8 cellular contexts compared by ENCODE assay signal in the genomic region with DNA sequence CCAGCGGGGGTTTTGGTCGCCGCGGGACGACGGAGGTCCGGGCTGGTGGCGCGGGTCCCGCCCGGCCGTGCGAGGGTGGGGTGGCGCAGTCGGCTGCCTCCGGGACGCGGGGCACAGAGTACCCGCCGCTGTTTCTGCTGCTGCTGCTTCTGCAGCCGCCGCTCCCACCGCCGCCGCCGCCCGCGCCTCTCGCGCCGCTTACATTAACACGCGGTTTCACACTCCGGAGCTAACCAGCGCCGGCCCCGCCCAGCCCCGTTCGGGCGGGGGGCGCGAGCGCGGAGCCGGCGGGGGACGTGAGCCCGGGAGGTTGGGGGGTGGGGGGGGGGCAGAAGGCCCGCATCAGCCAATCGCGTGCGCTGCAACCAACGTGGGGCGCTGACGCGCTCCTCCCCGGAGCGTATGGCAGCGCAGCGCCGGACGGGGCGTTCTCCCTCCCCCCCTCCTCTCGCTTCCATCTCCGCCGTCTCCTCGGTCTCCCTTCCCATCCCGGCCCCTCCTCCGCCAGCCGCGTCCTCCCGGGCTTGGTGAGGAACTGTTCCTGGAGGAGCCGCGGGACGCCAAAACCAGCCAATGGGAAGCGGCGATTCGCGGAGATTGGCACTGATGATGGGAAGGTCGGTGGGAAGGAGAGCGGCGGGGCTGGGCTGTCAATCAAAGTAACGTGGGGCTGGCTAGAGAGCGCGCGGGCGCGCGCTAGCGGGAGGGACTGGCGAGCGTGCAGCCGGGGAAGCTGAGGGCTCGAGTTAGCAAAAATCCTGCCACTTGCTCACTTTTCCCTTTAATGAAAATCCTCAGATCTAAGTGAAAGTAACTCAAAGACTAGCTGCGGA. TPM values are rescaled to one million over a fixed set of nuclear protein-coding genes. Genes with fewer than 3 reads are reported as not detected.
DNase-seq lines count a peak whose midpoint lies in the region; ATAC-seq and TF ChIP-seq lines count a peak whose summit lies in the region.

A gene (minus strand): TSS at position 205 of the 833 bp plus-strand sequence. CDS start 1,307 bp downstream, outside the sequence.

- H3K36me3 Mint-ChIP-seq in Caco-2 (ENCODE audit: insufficient read depth, unreplicated experiment) = peaks cover 17% of the 10 kb centered on the region
- H3K36me3 Mint-ChIP-seq in IgD-negative memory B cell = no peaks in the 10 kb centered on the region
- no peaks in the 10 kb centered on the region for H3K36me3 Mint-ChIP-seq in naive thymus-derived CD4-positive, alpha-beta T cell
- peaks cover 6% of the 10 kb centered on the region for H3K36me3 Mint-ChIP-seq in stimulated activated effector memory CD8-positive, alpha-beta T cell treated with anti-CD3 and anti-CD28 coated beads, Interleukin-12 subunit alpha, Interleukin-12 subunit beta, amount 100 ng/mL, for 72 hours

- peak within 1 kb of the TSS; percentile 95 for H3K4me3 Mint-ChIP-seq in Caco-2 (ENCODE audit: unreplicated experiment)
- H3K4me3 Mint-ChIP-seq in IgD-negative memory B cell = peak within 1 kb of the TSS; percentile 94 to 98 (median 96)
- peak within 1 kb of the TSS; percentile 88 to 96 (median 94) for H3K4me3 Mint-ChIP-seq in naive thymus-derived CD4-positive, alpha-beta T cell
- no peak within 1 kb of the TSS for H3K4me3 Mint-ChIP-seq in stimulated activated effector memory CD8-positive, alpha-beta T cell treated with anti-CD3 and anti-CD28 coated beads, Interleukin-12 subunit alpha, Interleukin-12 subunit beta, amount 100 ng/mL, for 72 hours

- peak within 1 kb of the TSS; percentile 78 to 93 (median 86) for H3K27ac ChIP-seq in Peyer's patch
- peak within 1 kb of the TSS; percentile 40 for H3K27ac ChIP-seq in naive thymus-derived CD4-positive, alpha-beta T cell (ENCODE audit: low read depth, low read length)

- ATAC-seq in GM21576 (IDR thresholded peaks at IDR 0.05; ENCODE audit: unreplicated experiment) = peak; percentile 72
- ATAC-seq in naive thymus-derived CD4-positive, alpha-beta T cell = peak; percentile 86
- ATAC-seq in stimulated activated effector memory CD8-positive, alpha-beta T cell treated with anti-CD3 and anti-CD28 coated beads, Interleukin-12 subunit alpha, Interleukin-12 subunit beta, amount 100 ng/mL, for 72 hours = peak; percentile 89

- H3K4me1 Mint-ChIP-seq in Caco-2 (ENCODE audit: low read depth, unreplicated experiment) (no peaks in the 10 kb centered on the region), IgD-negative memory B cell (peaks cover 2 to 12% (median 11%) of the 10 kb centered on the region in 3 donors)
- peaks cover 0 to 27% (median 10%) of the 10 kb centered on the region in 7 donors for H3K4me1 Mint-ChIP-seq in naive thymus-derived CD4-positive, alpha-beta T cell
- H3K4me1 Mint-ChIP-seq in stimulated activated effector memory CD8-positive, alpha-beta T cell treated with anti-CD3 and anti-CD28 coated beads, Interleukin-12 subunit alpha, Interleukin-12 subunit beta, amount 100 ng/mL, for 72 hours = peaks cover 5% of the 10 kb centered on the region

- BruUV-seq in Caco-2 (replicated peaks; lab: Mats Ljungman, UMichigan) = no TSS peak

- no peaks in the 10 kb centered on the region for H3K9me3 Mint-ChIP-seq in Caco-2 (ENCODE audit: unreplicated experiment)
- no peaks in the 10 kb centered on the region for H3K9me3 Mint-ChIP-seq in IgD-negative memory B cell
- peaks cover 0 to 4% (median 0%) of the 10 kb centered on the region in 11 donors for H3K9me3 Mint-ChIP-seq in naive thymus-derived CD4-positive, alpha-beta T cell
- H3K9me3 Mint-ChIP-seq in stimulated activated effector memory CD8-positive, alpha-beta T cell treated with anti-CD3 and anti-CD28 coated beads, Interleukin-12 subunit alpha, Interleukin-12 subunit beta, amount 100 ng/mL, for 72 hours = no peaks in the 10 kb centered on the region

- no peak for TF ChIP-seq CTCF in Caco-2 (IDR thresholded peaks at IDR 0.05; ENCODE audit: insufficient read depth in 1 of 2, low read depth in 1 of 2, low read length in 1 of 2, severe bottlenecking in 1 of 2, unreplicated experiment in 1 of 2)
- TF ChIP-seq CTCF in Peyer's patch (IDR thresholded peaks at IDR 0.05) = no peak

- H3K4me3 ChIP-seq in Caco-2 (ENCODE audit: low read depth, low read length) = peak within 1 kb of the TSS; percentile 73
- peak within 1 kb of the TSS; percentile 65 to 81 (median 72) for H3K4me3 ChIP-seq in Peyer's patch
- peak within 1 kb of the TSS; percentile 71 for H3K4me3 ChIP-seq in naive thymus-derived CD4-positive, alpha-beta T cell (ENCODE audit: low read length)

- H3K9me3 ChIP-seq in Caco-2 = no peaks in the 10 kb centered on the region
- no peaks in the 10 kb centered on the region for H3K9me3 ChIP-seq in Peyer's patch
- H3K9me3 ChIP-seq in naive thymus-derived CD4-positive, alpha-beta T cell (ENCODE audit: control insufficient read depth in 2 of 3, low read length in 3 of 3) = no peaks in the 10 kb centered on the region

- intact Hi-C loops in Caco-2 (cut with micrococcal nuclease; ENCODE audit: unreplicated experiment) = loop anchor here (1.0 to 10.0 kb wide), 8 partner anchors 28 to 915 kb away; no protein-coding TSS in a partner anchor
- intact Hi-C loops in naive thymus-derived CD4-positive, alpha-beta T cell (cut with micrococcal nuclease) = no loop called here

- H3K27ac Mint-ChIP-seq in Caco-2 (ENCODE audit: unreplicated experiment) = peak within 1 kb of the TSS; percentile 91
- peak within 1 kb of the TSS; percentile 97 to 98 (median 98) for H3K27ac Mint-ChIP-seq in IgD-negative memory B cell
- peak within 1 kb of the TSS; percentile 59 to 97 (median 80) for H3K27ac Mint-ChIP-seq in naive thymus-derived CD4-positive, alpha-beta T cell
- H3K27ac Mint-ChIP-seq in stimulated activated effector memory CD8-positive, alpha-beta T cell treated with anti-CD3 and anti-CD28 coated beads, Interleukin-12 subunit alpha, Interleukin-12 subunit beta, amount 100 ng/mL, for 72 hours = peak within 1 kb of the TSS; percentile 61

- POLR2A ChIA-PET in Caco-2 (lab: Charles Lee) = no interaction called here
- POLR2A ChIA-PET in naive thymus-derived CD4-positive, alpha-beta T cell (lab: Charles Lee) = no interaction called here

- H3K4me1 ChIP-seq in Caco-2 (peaks cover 26% of the 10 kb centered on the region), Peyer's patch (peaks cover 0 to 11% (median 0%) of the 10 kb centered on the region in 4 donors)
- H3K4me1 ChIP-seq in naive thymus-derived CD4-positive, alpha-beta T cell (ENCODE audit: control insufficient read depth in 2 of 2, insufficient read depth in 2 of 2, low read length in 2 of 2) = no peaks in the 10 kb centered on the region

- no peaks in the 10 kb centered on the region for H3K27me3 Mint-ChIP-seq in Caco-2 (ENCODE audit: insufficient read depth, unreplicated experiment)
- peaks cover 8% of the 10 kb centered on the region for H3K27me3 Mint-ChIP-seq in IgD-negative memory B cell
- H3K27me3 Mint-ChIP-seq in naive thymus-derived CD4-positive, alpha-beta T cell = peaks cover 0 to 32% (median 21%) of the 10 kb centered on the region in 5 donors

- peak; percentile 66 to 89 for TF ChIP-seq POLR2A in Peyer's patch (IDR thresholded peaks at IDR 0.05)

- DNase-seq in Caco-2 (peak; percentile 96 to 99), Peyer's patch (peak; percentile 88 to 99 (median 98)), fibroblast of peridontal ligament (ENCODE audit: extremely low read depth) (peak; percentile 99)
- peak; percentile 84 for DNase-seq in activated effector memory CD4-positive, alpha-beta T cell treated with anti-CD3 and anti-CD28 coated beads, Interleukin-2, amount 50 U/mL, for 16 hours
- peak; percentile 64 to 90 (median 76) for DNase-seq in naive thymus-derived CD4-positive, alpha-beta T cell
- peak; percentile 64 to 72 for DNase-seq in stimulated activated effector memory CD8-positive, alpha-beta T cell treated with anti-CD3 and anti-CD28 coated beads, Interleukin-12 subunit alpha, Interleukin-12 subunit beta, amount 100 ng/mL, for 72 hours (ENCODE audit: low spot score in 2 of 2)

- CTCF ChIA-PET in Caco-2 (lab: Charles Lee) = no interaction called here
- CTCF ChIA-PET in naive thymus-derived CD4-positive, alpha-beta T cell (lab: Charles Lee) = interaction anchor here (0.8 kb wide), 1 partner anchor 87 kb away, joined by 3 read pairs; no protein-coding TSS in a partner anchor

- no peaks in the 10 kb centered on the region for H3K27me3 ChIP-seq in Caco-2 (replicated peaks; ENCODE audit: control insufficient read depth, insufficient read depth, low read length)
- no peaks in the 10 kb centered on the region for H3K27me3 ChIP-seq in Peyer's patch
- H3K27me3 ChIP-seq in naive thymus-derived CD4-positive, alpha-beta T cell (ENCODE audit: control insufficient read depth in 2 of 2, insufficient read depth in 2 of 2, low read length in 2 of 2) = no peaks in the 10 kb centered on the region

- H3K36me3 ChIP-seq in Caco-2 (ENCODE audit: control insufficient read depth, insufficient read depth, low read length) = no peaks in the 10 kb centered on the region; the same call in 1 of the 2 replicates
- no peaks in the 10 kb centered on the region for H3K36me3 ChIP-seq in Peyer's patch
- H3K36me3 ChIP-seq in naive thymus-derived CD4-positive, alpha-beta T cell (ENCODE audit: control insufficient read depth in 2 of 3, insufficient read depth in 3 of 3, low read length in 3 of 3) = no peaks in the 10 kb centered on the region

RNA-seq across cellular contexts. Expression of the gene that starts here (rescaled TPM):
- 17.9 and 18.3 TPM in 2 replicates for total RNA-seq in Caco-2 (2022)
- polyA plus RNA-seq in IgD-negative memory B cell = 115 TPM
- total RNA-seq in Peyer's patch = 10 to 100 TPM; 18.7 to 54.5 (median 40.2) TPM
- 1 to 10 TPM in 4 of 5 experiments, not detected in 1; 1.2 to 7.1 (median 2.0) TPM for total RNA-seq in naive thymus-derived CD4-positive, alpha-beta T cell
- polyA plus RNA-seq in naive thymus-derived CD4-positive, alpha-beta T cell = 1 to 10 TPM in 1 of 2 donors, under 1 TPM in 1; 0.46 to 3.5 TPM

Comparison
In these comparisons a context has a peak if more than half of its experiments do, and no peak if none do; other contexts are left out.
1. Peak in every context shown above with its lines: DNase-seq, ATAC-seq, H3K4me3 ChIP-seq and H3K27ac ChIP-seq.
2. RNA of the gene that starts here (polyA plus RNA-seq): 115 TPM in IgD-negative memory B cell (single experiment); 0.46 to 3.5 TPM in naive thymus-derived CD4-positive, alpha-beta T cell; every median in the first group is over 10 times any median in the second.